Comparison of ENCODE assay signal across 16 cellular contexts in genomic region chr12:5746020-5746419, GRCh38.
"Had no signal": no experiment of that assay in that cellular context is flagged by ENCODE, and none has a peak within 500 bp of the region (broad histone marks: within the 10 kb centered on the region; RNA-seq: fewer than 3 reads in every experiment).

No MANE protein-coding gene starts in this region.

- H3K27ac ChIP-seq: adrenal gland, body of pancreas, breast epithelium, PC-9, RWPE1, VCaP had no signal

- H3K9me3 Mint-ChIP-seq: activated B cell treated with CpG ODN at 0.5 μM for 24 hours; activated CD4-positive, alpha-beta memory T cell treated with anti-CD3 and anti-CD28 coated beads for 36 hours; activated naive CD4-positive, alpha-beta T cell treated with anti-CD3 and anti-CD28 coated beads for 36 hours; activated naive CD4-positive, alpha-beta T cell treated with anti-CD3 and anti-CD28 coated beads, Interleukin-2, amount 50 U/mL, for 72 hours; activated T-cell treated with anti-CD3 and anti-CD28 coated beads, Interleukin-2, amount 50 U/mL, for 4 hours; activated T-helper 1 cell treated with anti-CD3 and anti-CD28 coated beads, Interleukin-12 subunit alpha, Interleukin-12 subunit beta, Interleukin-2, Interleukin-4 antibody, amounts not matched to agents 30 ng/mL and 10 ng/mL and 1 ng/mL, durations not matched to agents 14 hours and 24 hours and 36 hours had no signal

- H3K36me3 Mint-ChIP-seq: activated CD4-positive, alpha-beta memory T cell treated with anti-CD3 and anti-CD28 coated beads for 36 hours; activated naive CD4-positive, alpha-beta T cell treated with anti-CD3 and anti-CD28 coated beads, Interleukin-2, amount 50 U/mL, for 72 hours had no signal

- H3K27me3 Mint-ChIP-seq: activated CD4-positive, alpha-beta memory T cell treated with anti-CD3 and anti-CD28 coated beads for 36 hours had no signal

- H3K4me1 Mint-ChIP-seq: activated B cell treated with CpG ODN at 0.5 μM for 24 hours had no signal

- H3K27ac Mint-ChIP-seq: activated B cell treated with CpG ODN at 0.5 μM for 24 hours; activated CD4-positive, alpha-beta memory T cell treated with anti-CD3 and anti-CD28 coated beads for 36 hours; activated naive CD4-positive, alpha-beta T cell treated with anti-CD3 and anti-CD28 coated beads for 36 hours; activated naive CD4-positive, alpha-beta T cell treated with anti-CD3 and anti-CD28 coated beads, Interleukin-2, amount 50 U/mL, for 72 hours; activated T-helper 1 cell treated with anti-CD3 and anti-CD28 coated beads, Interleukin-12 subunit alpha, Interleukin-12 subunit beta, Interleukin-2, Interleukin-4 antibody, amounts not matched to agents 30 ng/mL and 10 ng/mL and 1 ng/mL, durations not matched to agents 14 hours and 24 hours and 36 hours had no signal

- H3K36me3 ChIP-seq: adrenal gland, breast epithelium had no signal

- H3K4me3 ChIP-seq: adrenal gland, body of pancreas, breast epithelium, PC-9 had no signal

- H3K4me3 Mint-ChIP-seq: activated B cell treated with CpG ODN at 0.5 μM for 24 hours; activated CD4-positive, alpha-beta memory T cell treated with anti-CD3 and anti-CD28 coated beads for 36 hours; activated naive CD4-positive, alpha-beta T cell treated with anti-CD3 and anti-CD28 coated beads for 36 hours; activated T-cell treated with anti-CD3 and anti-CD28 coated beads, Interleukin-2, amount 50 U/mL, for 4 hours; activated T-helper 1 cell treated with anti-CD3 and anti-CD28 coated beads, Interleukin-12 subunit alpha, Interleukin-12 subunit beta, Interleukin-2, Interleukin-4 antibody, amounts not matched to agents 30 ng/mL and 10 ng/mL and 1 ng/mL, durations not matched to agents 14 hours and 24 hours and 36 hours had no signal

- H3K27me3 ChIP-seq: adrenal gland, body of pancreas, breast epithelium had no signal

- DNase-seq: activated B cell treated with CpG ODN at 0.5 μM for 24 hours, NCI-H2081 treated with DMSO at 0.1 percent for 48 hours, NCI-H524 treated with DMSO at 0.1 percent for 48 hours, NCI-H748 treated with DMSO at 0.1 percent for 48 hours, SIG-M5 had no signal

- H3K4me1 ChIP-seq: adrenal gland, body of pancreas, breast epithelium had no signal

- H3K9me3 ChIP-seq: adrenal gland, body of pancreas, breast epithelium had no signal
